ENCODE assay signal across 25 cellular contexts in the genomic region with DNA sequence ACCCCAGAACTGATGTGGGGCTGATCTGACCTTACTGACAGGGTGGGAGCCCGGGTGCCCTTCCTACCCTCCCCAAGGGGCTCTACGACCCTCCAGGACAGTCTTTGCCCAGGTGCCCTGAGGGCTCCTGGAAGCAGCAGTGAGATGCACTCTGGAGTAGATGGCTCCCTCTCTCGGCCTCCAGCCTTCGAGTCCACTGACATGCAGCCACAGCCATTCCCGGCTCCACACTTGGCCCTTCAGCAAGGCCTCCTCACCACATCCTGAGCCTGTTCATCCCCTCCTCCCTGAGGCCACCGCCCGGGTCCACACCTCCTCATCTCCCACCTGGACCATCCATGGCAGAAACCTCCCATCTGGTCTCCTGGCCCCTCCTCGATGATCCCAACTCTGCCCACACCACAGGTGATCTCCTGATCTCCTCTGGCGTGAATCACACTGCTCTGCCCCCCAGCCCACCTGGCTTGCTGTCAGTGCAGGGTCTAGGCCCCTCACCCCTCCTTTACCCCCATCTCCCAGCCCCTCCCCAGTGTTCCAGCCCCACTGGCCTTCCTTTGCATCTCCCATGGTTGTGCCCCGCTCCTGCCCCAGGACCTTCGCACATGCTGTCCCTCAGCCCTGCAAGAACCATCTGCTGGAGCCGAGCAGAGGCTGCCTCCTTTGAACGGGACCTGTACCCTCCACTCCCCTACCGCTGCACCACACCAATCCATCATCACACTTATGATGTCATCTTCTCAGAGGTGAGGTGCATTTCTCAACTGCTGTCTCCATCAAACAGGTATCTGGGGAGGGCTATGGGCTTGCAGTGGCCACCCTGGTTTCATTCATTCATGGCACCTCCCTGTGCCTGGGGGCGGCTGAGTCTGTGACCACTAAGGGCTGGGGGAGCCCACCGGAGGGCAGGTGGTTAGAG. TPM values are rescaled to one million over a fixed set of nuclear protein-coding genes. Genes with fewer than 3 reads are reported as not detected.
DNase-seq lines count a peak whose midpoint lies in the region; ATAC-seq and TF ChIP-seq lines count a peak whose summit lies in the region.
"Had no signal": no experiment of that assay in that cellular context is flagged by ENCODE, and none has a peak within 500 bp of the region (broad histone marks: within the 10 kb centered on the region; RNA-seq: fewer than 3 reads in every experiment).

No MANE protein-coding gene starts in this region.

- no peak overlapping the region for H3K4me3 Mint-ChIP-seq in activated CD4-positive, alpha-beta T cell treated with anti-CD3 and anti-CD28 coated beads, Interleukin-2, amount 10 ng/mL, durations not matched to agents 7 days and 5 days
- peak overlapping the region; percentile 73 for H3K4me3 Mint-ChIP-seq in neural progenitor cell
- no peak overlapping the region for H3K4me3 Mint-ChIP-seq in WTC11
- H3K4me3 Mint-ChIP-seq: mesothelial cell of epicardium had no signal

- peak overlapping the region; percentile 63 for H3K27ac Mint-ChIP-seq in activated CD4-positive, alpha-beta T cell treated with anti-CD3 and anti-CD28 coated beads, Interleukin-2, amount 10 ng/mL, durations not matched to agents 7 days and 5 days
- peak overlapping the region; percentile 88 for H3K27ac Mint-ChIP-seq in neural progenitor cell
- H3K27ac Mint-ChIP-seq in WTC11 = no peak overlapping the region
- H3K27ac Mint-ChIP-seq: mesothelial cell of epicardium had no signal

- H3K9me3 Mint-ChIP-seq in activated CD4-positive, alpha-beta T cell treated with anti-CD3 and anti-CD28 coated beads, Interleukin-2, amount 10 ng/mL, durations not matched to agents 7 days and 5 days = peaks cover 18% of the 10 kb centered on the region
- H3K9me3 Mint-ChIP-seq in neural progenitor cell = peaks cover 5% of the 10 kb centered on the region
- peaks cover 20% of the 10 kb centered on the region for H3K9me3 Mint-ChIP-seq in WTC11

- TF ChIP-seq CTCF in choroid plexus epithelial cell (conservative IDR thresholded peaks at IDR 0.05; ENCODE audit: low read depth, low read length) (peak; percentile 31), neural progenitor cell (IDR thresholded peaks at IDR 0.05) (no peak), WTC11 (IDR thresholded peaks at IDR 0.05) (no peak)

- no peaks in the 10 kb centered on the region for H3K27me3 Mint-ChIP-seq in activated CD4-positive, alpha-beta T cell treated with anti-CD3 and anti-CD28 coated beads, Interleukin-2, amount 10 ng/mL, durations not matched to agents 7 days and 5 days
- H3K27me3 Mint-ChIP-seq in neural progenitor cell (ENCODE audit: insufficient read depth, low read depth) = peaks cover 8% of the 10 kb centered on the region
- no peaks in the 10 kb centered on the region for H3K27me3 Mint-ChIP-seq in WTC11 (ENCODE audit: low read depth)

- CTCF ChIA-PET in activated CD4-positive, alpha-beta T cell treated with anti-CD3 and anti-CD28 coated beads, Interleukin-2, amount 10 ng/mL, durations not matched to agents 7 days and 5 days (lab: Charles Lee) = interaction anchor here (1.3 to 3.4 kb wide), 2 partner anchors 10 to 16 kb away, joined by 3 to 11 read pairs; no protein-coding TSS in a partner anchor
- CTCF ChIA-PET in WTC11 (lab: Charles Lee) = interaction anchor here (1.3 to 1.7 kb wide), 2 partner anchors 44 to 161 kb away, joined by 3 to 6 read pairs; no protein-coding TSS in a partner anchor

- no peaks in the 10 kb centered on the region for H3K36me3 ChIP-seq in neural progenitor cell
- H3K36me3 ChIP-seq: neutrophil, thoracic aorta had no signal

- POLR2A ChIA-PET in activated CD4-positive, alpha-beta T cell treated with anti-CD3 and anti-CD28 coated beads, Interleukin-2, amount 10 ng/mL, durations not matched to agents 7 days and 5 days (lab: Charles Lee) = no interaction called here
- POLR2A ChIA-PET in WTC11 (lab: Charles Lee) = no interaction called here

- H2AFZ ChIP-seq in neural progenitor cell (replicated peaks) = no peak overlapping the region

- no peak overlapping the region for H3K9ac ChIP-seq in neural progenitor cell
- H3K9ac ChIP-seq: KMS-11 had no signal

- H3K4me1 Mint-ChIP-seq in activated CD4-positive, alpha-beta T cell treated with anti-CD3 and anti-CD28 coated beads, Interleukin-2, amount 10 ng/mL, durations not matched to agents 7 days and 5 days = peaks cover 16% of the 10 kb centered on the region
- H3K4me1 Mint-ChIP-seq in neural progenitor cell (peaks cover 3% of the 10 kb centered on the region), WTC11 (peaks cover 5% of the 10 kb centered on the region)

- no peak overlapping the region for H3K4me2 ChIP-seq in neural progenitor cell
- H3K4me2 ChIP-seq: KMS-11 had no signal

- no peak for DNase-seq in activated CD4-positive, alpha-beta T cell treated with anti-CD3 and anti-CD28 coated beads, Interleukin-2, amount 10 ng/mL, durations not matched to agents 7 days and 5 days
- no peak for DNase-seq in activated CD4-positive, alpha-beta T cell treated with anti-CD3 and anti-CD28 coated beads, Interleukin-2, amount 50 U/mL, for 1 hour
- DNase-seq in HuH-7 (ENCODE audit: low spot score) = peak; percentile 53
- DNase-seq in choroid plexus epithelial cell (ENCODE audit: low read depth) = peak; percentile 27
- no peak for DNase-seq in neural progenitor cell (ENCODE audit: low spot score)
- no peak for DNase-seq in WTC11 (ENCODE audit: low spot score)
- no peak for DNase-seq in GF-D8 (lab: John Stamatoyannopoulos, UW)
- DNase-seq in caudate nucleus (lab: John Stamatoyannopoulos, UW) = no peak
- DNase-seq: activated gamma-delta T cell treated with Interleukin-2 at 50 U/mL for 16 hours; amniotic stem cell; central memory CD4-positive, alpha-beta T cell; DMS 273 treated with DMSO at 0.1 percent for 48 hours; left cardiac atrium; NCI-H1092; NCI-H2107; NCI-H510A treated with DMSO at 0.1 percent for 48 hours had no signal

- H3K4me3 ChIP-seq in choroid plexus epithelial cell (ENCODE audit: low read depth, low read length) (no peak overlapping the region), neural progenitor cell (no peak overlapping the region)
- H3K4me3 ChIP-seq: thoracic aorta had no signal

- H4K20me1 ChIP-seq in neural progenitor cell (ENCODE audit: low read depth) = no peaks in the 10 kb centered on the region

- no peaks in the 10 kb centered on the region for H3K4me1 ChIP-seq in neural progenitor cell

- H3K36me3 Mint-ChIP-seq in activated CD4-positive, alpha-beta T cell treated with anti-CD3 and anti-CD28 coated beads, Interleukin-2, amount 10 ng/mL, durations not matched to agents 7 days and 5 days (ENCODE audit: low read depth) = peaks cover 16% of the 10 kb centered on the region
- no peaks in the 10 kb centered on the region for H3K36me3 Mint-ChIP-seq in neural progenitor cell
- H3K36me3 Mint-ChIP-seq in WTC11 = peaks cover 9% of the 10 kb centered on the region

- H3K79me2 ChIP-seq in neural progenitor cell (ENCODE audit: low read depth) = no peaks in the 10 kb centered on the region

- H3K27ac ChIP-seq in neural progenitor cell = no peak overlapping the region
- H3K27ac ChIP-seq in caudate nucleus (ENCODE audit: low read depth, low read length) = no peak overlapping the region
- H3K27ac ChIP-seq: KMS-11, neutrophil, thoracic aorta had no signal

- no peak for ATAC-seq in WTC11
- ATAC-seq: activated CD4-positive, CD25-positive, alpha-beta regulatory T cell treated with anti-CD3 and anti-CD28 coated beads, Interleukin-2, amount 50 U/mL, for 24 hours; left cardiac atrium had no signal

- no peaks in the 10 kb centered on the region for H3F3A ChIP-seq in neural progenitor cell (ENCODE audit: low read depth)

- H3K9me3 ChIP-seq in neural progenitor cell (ENCODE audit: low read depth) = no peaks in the 10 kb centered on the region
- H3K9me3 ChIP-seq: neutrophil had no signal

- H3K27me3 ChIP-seq in neural progenitor cell = no peaks in the 10 kb centered on the region

TF ChIP-seq in WTC11, 78 proteins besides CTCF, POLR2A, EP300 and RAD21 (continues in another document):
- TF ChIP-seq CREM (CRISPR knock-in tag; IDR thresholded peaks at IDR 0.05) = no peak
- TF ChIP-seq FOXP1 (CRISPR knock-in tag; IDR thresholded peaks at IDR 0.05; ENCODE audit: borderline replicate concordance) = no peak
- no peak for TF ChIP-seq MXD4 (CRISPR knock-in tag; IDR thresholded peaks at IDR 0.05; ENCODE audit: borderline replicate concordance)
- TF ChIP-seq TCF7 (CRISPR knock-in tag; IDR thresholded peaks at IDR 0.05; ENCODE audit: low read depth) = no peak
- TF ChIP-seq, protein P1, sequence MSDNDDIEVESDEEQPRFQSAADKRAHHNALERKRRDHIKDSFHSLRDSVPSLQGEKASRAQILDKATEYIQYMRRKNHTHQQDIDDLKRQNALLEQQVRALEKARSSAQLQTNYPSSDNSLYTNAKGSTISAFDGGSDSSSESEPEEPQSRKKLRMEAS (CRISPR knock-in tag; IDR thresholded peaks at IDR 0.05) = no peak
- TF ChIP-seq, protein P2, sequence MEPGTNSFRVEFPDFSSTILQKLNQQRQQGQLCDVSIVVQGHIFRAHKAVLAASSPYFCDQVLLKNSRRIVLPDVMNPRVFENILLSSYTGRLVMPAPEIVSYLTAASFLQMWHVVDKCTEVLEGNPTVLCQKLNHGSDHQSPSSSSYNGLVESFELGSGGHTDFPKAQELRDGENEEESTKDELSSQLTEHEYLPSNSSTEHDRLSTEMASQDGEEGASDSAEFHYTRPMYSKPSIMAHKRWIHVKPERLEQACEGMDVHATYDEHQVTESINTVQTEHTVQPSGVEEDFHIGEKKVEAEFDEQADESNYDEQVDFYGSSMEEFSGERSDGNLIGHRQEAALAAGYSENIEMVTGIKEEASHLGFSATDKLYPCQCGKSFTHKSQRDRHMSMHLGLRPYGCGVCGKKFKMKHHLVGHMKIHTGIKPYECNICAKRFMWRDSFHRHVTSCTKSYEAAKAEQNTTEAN (CRISPR knock-in tag; IDR thresholded peaks at IDR 0.05) = no peak
- no peak for TF ChIP-seq ELF4 (CRISPR knock-in tag; IDR thresholded peaks at IDR 0.05; ENCODE audit: low read depth)
- no peak for TF ChIP-seq GABPB1 (CRISPR knock-in tag; IDR thresholded peaks at IDR 0.05)

RNA-seq across cellular contexts. Expression of a gene that starts 44.7 kb away (rescaled TPM):
- total RNA-seq in activated CD4-positive, alpha-beta T cell treated with anti-CD3 and anti-CD28 coated beads, Interleukin-2, amount 10 ng/mL, durations not matched to agents 7 days and 5 days = 100 to 1,000 TPM; 127 to 133 TPM
- total RNA-seq in neural progenitor cell (ENCODE audit: low replicate concordance) (1.6 and 7.3 TPM in 2 replicates), WTC11 (2021) (62.3 to 67.1 TPM (median 62.5 TPM) in 3 replicates)

RNA-seq across cellular contexts. Expression of a gene that starts 57.8 kb away (rescaled TPM):
- total RNA-seq in activated CD4-positive, alpha-beta T cell treated with anti-CD3 and anti-CD28 coated beads, Interleukin-2, amount 10 ng/mL, durations not matched to agents 7 days and 5 days = not detected
- total RNA-seq in neural progenitor cell (ENCODE audit: low replicate concordance) = not detected in 2 replicates
- not detected in 3 replicates for total RNA-seq in WTC11 (2021)
- total RNA-seq: glomerular endothelial cell; left cardiac atrium; mesothelial cell of epicardium; renal cortical epithelial cell; Right ventricle myocardium inferior; T-helper 1 cell treated with Interleukin-12 subunit alpha and Interleukin-12 subunit beta and Interleukin-4 antibody, amounts not matched to agents 30 ng/mL and 1 ng/mL, for 36 hours; thoracic aorta had no signal

Comparison
In these comparisons a context has a peak if more than half of its experiments do, and no peak if none do; other contexts are left out.
1. DNase-seq: peak in HuH-7 (single experiment) and choroid plexus epithelial cell (single experiment); none in activated CD4-positive, alpha-beta T cell treated with anti-CD3 and anti-CD28 coated beads, Interleukin-2, amount 10 ng/mL, durations not matched to agents 7 days and 5 days (single experiment), activated CD4-positive, alpha-beta T cell treated with anti-CD3 and anti-CD28 coated beads, Interleukin-2, amount 50 U/mL, for 1 hour (single experiment), neural progenitor cell (single experiment), WTC11 (single experiment), GF-D8 (single experiment) and caudate nucleus (0 of 61).